Comparison of ENCODE assay signal across 9 cellular contexts in genomic region chr3:31213869-31214486, GRCh38.
DNase-seq lines count a peak whose midpoint lies in the region; ATAC-seq, FAIRE-seq and TF ChIP-seq lines count a peak whose summit lies in the region.
"Had no signal": no experiment of that assay in that cellular context is flagged by ENCODE, and none has a peak within 500 bp of the region (broad histone marks: within the 10 kb centered on the region; RNA-seq: fewer than 3 reads in every experiment).

No MANE protein-coding gene starts in this region.

- DNase-seq in M059J (ENCODE audit: low read depth), result peak; percentile 11
- peak; percentile 36 for DNase-seq in effector CD4-positive, alpha-beta T cell
- DNase-seq in H54 (ENCODE audit: insufficient read length, low spot score), result no peak
- DNase-seq in posterior cingulate gyrus, result no peak
- DNase-seq in NCI-H69 (lab: John Stamatoyannopoulos, UW), result no peak
- DNase-seq: stimulated activated CD4-positive, alpha-beta T cell treated with anti-CD3 and anti-CD28 coated beads, Interleukin-2, amount 100 ng/mL, for 24 hours had no signal

- FAIRE-seq in H54 (lab: Jason Lieb, UNC), result no peak

- ATAC-seq in GM18505 (IDR thresholded peaks at IDR 0.05; ENCODE audit: unreplicated experiment), result peak; percentile 73
- peak; percentile 84 for ATAC-seq in GM21619 (IDR thresholded peaks at IDR 0.05; ENCODE audit: unreplicated experiment)
- no peak for ATAC-seq in HG02970 (IDR thresholded peaks at IDR 0.05; ENCODE audit: low FRiP score, unreplicated experiment)

- no peak for TF ChIP-seq POLR2A in GM18505 (IDR thresholded peaks at IDR 0.05; ENCODE audit: borderline replicate concordance, extremely low read depth, insufficient read depth, insufficient read length)
- TF ChIP-seq POLR2A in H54 (IDR thresholded peaks at IDR 0.05; ENCODE audit: low read depth, low read length), result no peak

- intact Hi-C loops in posterior cingulate gyrus (cut with DNase I), result no loop called here

Comparison
In these comparisons a context has a peak if more than half of its experiments do, and no peak if none do; other contexts are left out.
1. DNase-seq: peak in M059J (single experiment) and effector CD4-positive, alpha-beta T cell (single experiment); none in H54 (single experiment), posterior cingulate gyrus (0 of 10) and NCI-H69 (single experiment).